In genomic region chr11:114440121-114440860, GRCh38 we compare ENCODE assay signal across 8 cellular contexts. TPM values are rescaled to one million over a fixed set of nuclear protein-coding genes. Genes with fewer than 3 reads are reported as not detected.
DNase-seq lines count a peak whose midpoint lies in the region; TF ChIP-seq lines count a peak whose summit lies in the region.

No MANE protein-coding gene starts in this region.

- H3K36me3 ChIP-seq in hepatocyte (replicated peaks; ENCODE audit: insufficient read depth, low read depth) = no peaks in the 10 kb centered on the region

- H3K36me3 Mint-ChIP-seq in activated naive CD4-positive, alpha-beta T cell treated with anti-CD3 and anti-CD28 coated beads for 36 hours (ENCODE audit: low read depth) = peaks cover 13% of the 10 kb centered on the region
- H3K36me3 Mint-ChIP-seq in activated T-helper 1 cell treated with anti-CD3 and anti-CD28 coated beads, Interleukin-12 subunit alpha, Interleukin-12 subunit beta, Interleukin-2, Interleukin-4 antibody, amounts not matched to agents 30 ng/mL and 10 ng/mL and 1 ng/mL, durations not matched to agents 14 hours and 24 hours and 36 hours (ENCODE audit: low read depth) = peaks cover 31% of the 10 kb centered on the region

- CTCF ChIA-PET in activated naive CD4-positive, alpha-beta T cell treated with anti-CD3 and anti-CD28 coated beads for 36 hours (lab: Charles Lee) = interaction anchor here (0.6 to 1.2 kb wide), 2 partner anchors 11 to 42 kb away, joined by 3 read pairs; no protein-coding TSS in a partner anchor

- H3K27me3 Mint-ChIP-seq in activated naive CD4-positive, alpha-beta T cell treated with anti-CD3 and anti-CD28 coated beads for 36 hours (ENCODE audit: low read depth) = no peaks in the 10 kb centered on the region
- no peaks in the 10 kb centered on the region for H3K27me3 Mint-ChIP-seq in activated T-helper 1 cell treated with anti-CD3 and anti-CD28 coated beads, Interleukin-12 subunit alpha, Interleukin-12 subunit beta, Interleukin-2, Interleukin-4 antibody, amounts not matched to agents 30 ng/mL and 10 ng/mL and 1 ng/mL, durations not matched to agents 14 hours and 24 hours and 36 hours (ENCODE audit: insufficient read depth)

- no peak for TF ChIP-seq CTCF in hepatocyte (IDR thresholded peaks at IDR 0.05; ENCODE audit: poor library complexity)

- peaks cover 49% of the 10 kb centered on the region for H3K79me2 ChIP-seq in hepatocyte

- H3K27me3 ChIP-seq in hepatocyte = no peaks in the 10 kb centered on the region

- peak overlapping the region; percentile 53 for H3K4me3 ChIP-seq in hepatocyte
- H3K4me3 ChIP-seq in skeletal muscle cell (ENCODE audit: low read depth, low read length) = peak overlapping the region; percentile 91

- WGBS in hepatocyte (ENCODE audit: low lambda C conversion rate, missing lambda C conversion rate) = 2% methylated on average over 10 of the region's 10 CpGs

- H3K4me3 Mint-ChIP-seq in activated naive CD4-positive, alpha-beta T cell treated with anti-CD3 and anti-CD28 coated beads for 36 hours = peak overlapping the region; percentile 94
- H3K4me3 Mint-ChIP-seq in activated T-helper 1 cell treated with anti-CD3 and anti-CD28 coated beads, Interleukin-12 subunit alpha, Interleukin-12 subunit beta, Interleukin-2, Interleukin-4 antibody, amounts not matched to agents 30 ng/mL and 10 ng/mL and 1 ng/mL, durations not matched to agents 14 hours and 24 hours and 36 hours = peak overlapping the region; percentile 91

- DNase-seq in activated naive CD4-positive, alpha-beta T cell treated with anti-CD3 and anti-CD28 coated beads for 36 hours = no peak
- DNase-seq in activated naive CD4-positive, alpha-beta T cell (lab: John Stamatoyannopoulos, UW) = no peak
- DNase-seq in activated T-helper 1 cell treated with anti-CD3 and anti-CD28 coated beads, Interleukin-12 subunit alpha, Interleukin-12 subunit beta, Interleukin-2, Interleukin-4 antibody, amounts not matched to agents 30 ng/mL and 10 ng/mL and 1 ng/mL, durations not matched to agents 14 hours and 24 hours and 36 hours (ENCODE audit: low spot score) = no peak
- DNase-seq in hepatocyte (ENCODE audit: low spot score) = peak; percentile 42
- no peak for DNase-seq in skeletal muscle cell (ENCODE audit: low read depth)
- no peak for DNase-seq in NCI-H226
- DNase-seq in ecto neural progenitor cell (ENCODE audit: low spot score) = no peak
- DNase-seq in DMS153 treated with DMSO at 0.1 percent for 48 hours (lab: John Stamatoyannopoulos, UW; ENCODE audit: unreplicated experiment) = no peak

- no peaks in the 10 kb centered on the region for H3K9me3 Mint-ChIP-seq in activated naive CD4-positive, alpha-beta T cell treated with anti-CD3 and anti-CD28 coated beads for 36 hours
- H3K9me3 Mint-ChIP-seq in activated T-helper 1 cell treated with anti-CD3 and anti-CD28 coated beads, Interleukin-12 subunit alpha, Interleukin-12 subunit beta, Interleukin-2, Interleukin-4 antibody, amounts not matched to agents 30 ng/mL and 10 ng/mL and 1 ng/mL, durations not matched to agents 14 hours and 24 hours and 36 hours = no peaks in the 10 kb centered on the region

- peak overlapping the region; percentile 59 for H2AFZ ChIP-seq in hepatocyte

- peak overlapping the region; percentile 78 for H3K4me2 ChIP-seq in hepatocyte

- intact Hi-C loops in activated naive CD4-positive, alpha-beta T cell treated with anti-CD3 and anti-CD28 coated beads for 36 hours (cut with micrococcal nuclease) = loop anchor here (5.0 to 10.0 kb wide), 3 partner anchors 65 to 385 kb away; partner anchors contain the start of gene ZBTB16
- intact Hi-C loops in activated T-helper 1 cell treated with anti-CD3 and anti-CD28 coated beads, Interleukin-12 subunit alpha, Interleukin-12 subunit beta, Interleukin-2, Interleukin-4 antibody, amounts not matched to agents 30 ng/mL and 10 ng/mL and 1 ng/mL, durations not matched to agents 14 hours and 24 hours and 36 hours (cut with micrococcal nuclease) = loop anchor here (1.0 to 2.0 kb wide), 2 partner anchors 165 to 666 kb away; no protein-coding TSS in a partner anchor

- peak overlapping the region; percentile 82 for H3K27ac Mint-ChIP-seq in activated naive CD4-positive, alpha-beta T cell treated with anti-CD3 and anti-CD28 coated beads for 36 hours
- peak overlapping the region; percentile 94 for H3K27ac Mint-ChIP-seq in activated T-helper 1 cell treated with anti-CD3 and anti-CD28 coated beads, Interleukin-12 subunit alpha, Interleukin-12 subunit beta, Interleukin-2, Interleukin-4 antibody, amounts not matched to agents 30 ng/mL and 10 ng/mL and 1 ng/mL, durations not matched to agents 14 hours and 24 hours and 36 hours

- no peaks in the 10 kb centered on the region for H3K9me3 ChIP-seq in hepatocyte (ENCODE audit: low read depth)

- H3K9me2 ChIP-seq in hepatocyte (replicated peaks; ENCODE audit: insufficient read depth) = no peaks in the 10 kb centered on the region

- H3K4me1 Mint-ChIP-seq in activated naive CD4-positive, alpha-beta T cell treated with anti-CD3 and anti-CD28 coated beads for 36 hours (ENCODE audit: low read depth) = peaks cover 23% of the 10 kb centered on the region
- peaks cover 48% of the 10 kb centered on the region for H3K4me1 Mint-ChIP-seq in activated T-helper 1 cell treated with anti-CD3 and anti-CD28 coated beads, Interleukin-12 subunit alpha, Interleukin-12 subunit beta, Interleukin-2, Interleukin-4 antibody, amounts not matched to agents 30 ng/mL and 10 ng/mL and 1 ng/mL, durations not matched to agents 14 hours and 24 hours and 36 hours (ENCODE audit: low read depth)

- peak overlapping the region; percentile 76 for H3K27ac ChIP-seq in hepatocyte

- no peaks in the 10 kb centered on the region for H4K20me1 ChIP-seq in hepatocyte (ENCODE audit: insufficient read depth, poor library complexity, severe bottlenecking)

- peaks cover 20% of the 10 kb centered on the region for H3K4me1 ChIP-seq in hepatocyte (ENCODE audit: insufficient read depth)

RNA-seq across cellular contexts. Expression of gene REXO2, which starts 1.0 kb away (rescaled TPM):
- 10 to 100 TPM; 51.1 to 51.4 TPM for total RNA-seq in activated naive CD4-positive, alpha-beta T cell treated with anti-CD3 and anti-CD28 coated beads for 36 hours
- total RNA-seq in activated T-helper 1 cell treated with anti-CD3 and anti-CD28 coated beads, Interleukin-12 subunit alpha, Interleukin-12 subunit beta, Interleukin-2, Interleukin-4 antibody, amounts not matched to agents 30 ng/mL and 10 ng/mL and 1 ng/mL, durations not matched to agents 14 hours and 24 hours and 36 hours = 109 and 111 TPM in 2 replicates
- total RNA-seq in hepatocyte = 84.4 and 124 TPM in 2 replicates
- polyA plus RNA-seq in hepatocyte = 160 and 187 TPM in 2 replicates

RNA-seq across cellular contexts. Expression of gene RBM7, which starts 39.8 kb away (rescaled TPM):
- 10 to 100 TPM; 36.9 to 41.7 TPM for total RNA-seq in activated naive CD4-positive, alpha-beta T cell treated with anti-CD3 and anti-CD28 coated beads for 36 hours
- 34.4 and 38.8 TPM in 2 replicates for total RNA-seq in activated T-helper 1 cell treated with anti-CD3 and anti-CD28 coated beads, Interleukin-12 subunit alpha, Interleukin-12 subunit beta, Interleukin-2, Interleukin-4 antibody, amounts not matched to agents 30 ng/mL and 10 ng/mL and 1 ng/mL, durations not matched to agents 14 hours and 24 hours and 36 hours
- 49.2 and 53.8 TPM in 2 replicates for total RNA-seq in hepatocyte
- polyA plus RNA-seq in hepatocyte = 36.2 and 38.2 TPM in 2 replicates

RNA-seq across cellular contexts. Expression of gene C11orf71, which starts 40.0 kb away (rescaled TPM):
- total RNA-seq in activated naive CD4-positive, alpha-beta T cell treated with anti-CD3 and anti-CD28 coated beads for 36 hours = 1 to 10 TPM; 7.5 to 7.6 TPM
- total RNA-seq in activated T-helper 1 cell treated with anti-CD3 and anti-CD28 coated beads, Interleukin-12 subunit alpha, Interleukin-12 subunit beta, Interleukin-2, Interleukin-4 antibody, amounts not matched to agents 30 ng/mL and 10 ng/mL and 1 ng/mL, durations not matched to agents 14 hours and 24 hours and 36 hours = 7.7 and 9.3 TPM in 2 replicates
- total RNA-seq in hepatocyte = 8.1 and 9.4 TPM in 2 replicates
- 6.4 and 10.2 TPM in 2 replicates for polyA plus RNA-seq in hepatocyte
